20 cellular contexts compared by ENCODE assay signal in genomic region chr1:197210426-197210825, GRCh38.
A peak's percentile ranks its signal among the peaks of the same experiment; 100 is the strongest.
DNase-seq lines count a peak whose midpoint lies in the region; FAIRE-seq and TF ChIP-seq lines count a peak whose summit lies in the region.
"Had no signal": no experiment of that assay in that cellular context is flagged by ENCODE, and none has a peak within 500 bp of the region (broad histone marks: within the 10 kb centered on the region; RNA-seq: fewer than 3 reads in every experiment).

No MANE protein-coding gene starts in this region.

- TF ChIP-seq CTCF in fibroblast of pulmonary artery (IDR thresholded peaks at IDR 0.05; ENCODE audit: low read length, missing control alignments) (no peak), retinal pigment epithelial cell (conservative IDR thresholded peaks at IDR 0.05; ENCODE audit: low read depth, low read length) (no peak)

- FAIRE-seq in H54 (lab: Jason Lieb, UNC) = no peak
- FAIRE-seq: A204.1, GM12892, GM18507, H1, HepG2 had no signal

- H3K4me3 ChIP-seq in fibroblast of pulmonary artery (replicated peaks; ENCODE audit: low read depth, low read length) (no peak overlapping the region), retinal pigment epithelial cell (ENCODE audit: low read length) (no peak overlapping the region)
- H3K4me3 ChIP-seq: HAP-1 had no signal

- no peak for TF ChIP-seq POLR2A in H54 (IDR thresholded peaks at IDR 0.05; ENCODE audit: low read depth, low read length)

- peak; percentile 38 for DNase-seq in amniotic epithelial cell (ENCODE audit: low read depth)
- DNase-seq in fibroblast of pulmonary artery (ENCODE audit: low read depth) = peak; percentile 25
- DNase-seq in kidney glomerular epithelial cell (lab: John Stamatoyannopoulos, UW) = peak; percentile 16
- peak; percentile 79 for DNase-seq in retinal pigment epithelial cell (ENCODE audit: low read depth)
- DNase-seq in H54 (ENCODE audit: insufficient read length, low spot score) = no peak
- DNase-seq in SKM-1 (lab: John Stamatoyannopoulos, UW; ENCODE audit: unreplicated experiment) = no peak
- DNase-seq in NCI-H2171 treated with DMSO at 0.1 percent for 48 hours (lab: John Stamatoyannopoulos, UW) = no peak
- DNase-seq in GOT3 (lab: John Stamatoyannopoulos, UW) = no peak
- DNase-seq: ACHN; AML-193; CD4-positive, alpha-beta T cell; DMS153; DMS79; GDM1 had no signal

Comparison
In these comparisons a context has a peak if more than half of its experiments do, and no peak if none do; other contexts are left out.
1. DNase-seq: peak in amniotic epithelial cell (single experiment), fibroblast of pulmonary artery (single experiment), kidney glomerular epithelial cell (single experiment) and retinal pigment epithelial cell (single experiment); none in H54 (single experiment), SKM-1 (single experiment), NCI-H2171 treated with DMSO at 0.1 percent for 48 hours (single experiment) and GOT3 (single experiment).